1 cellular context compared by ENCODE assay signal in genomic region chr2:119476301-119477117, GRCh38.
TF ChIP-seq lines count a peak whose summit lies in the region.

No MANE protein-coding gene starts in this region.

TF ChIP-seq in K562, 482 proteins besides CTCF, POLR2A, EP300 and RAD21 (continued from another document and continues in another):
- TF ChIP-seq HINFP (tag; conservative IDR thresholded peaks at IDR 0.05; ENCODE audit: low read depth) (peak; percentile 75), U2AF2 (optimal IDR thresholded peaks at IDR 0.05; ENCODE audit: low read depth, low read length) (no peak), RFX5 (IDR thresholded peaks at IDR 0.05; ENCODE audit: low read depth, low read length) (no peak), RNF219 (CRISPR knock-in tag; IDR thresholded peaks at IDR 0.05) (no peak), ZNF253 (CRISPR knock-in tag; conservative IDR thresholded peaks at IDR 0.05) (no peak), ASH1L (IDR thresholded peaks at IDR 0.05; ENCODE audit: borderline replicate concordance, low read depth, partially characterized antibody) (no peak), PCBP1 (IDR thresholded peaks at IDR 0.05; ENCODE audit: low read depth, low read length, poor library complexity, severe bottlenecking) (no peak), SRF (CRISPR knock-in tag; IDR thresholded peaks at IDR 0.05) (peak in 1 of 2 experiments; percentile 37; a peak in 1 of 4 replicates), SFPQ (IDR thresholded peaks at IDR 0.05; ENCODE audit: low read depth, low read length) (no peak), ETV1 (tag; conservative IDR thresholded peaks at IDR 0.05; ENCODE audit: low read depth) (peak; percentile 46; the same call in 1 of the 2 replicates), PYGO2 (tag; IDR thresholded peaks at IDR 0.05) (no peak), VEZF1 (CRISPR knock-in tag; IDR thresholded peaks at IDR 0.05) (peak; percentile 13; the same call in 1 of the 2 replicates), ZBTB43 (CRISPR knock-in tag; IDR thresholded peaks at IDR 0.05) (no peak), ZNF354B (CRISPR knock-in tag; IDR thresholded peaks at IDR 0.05) (no peak), DEAF1 (CRISPR knock-in tag; IDR thresholded peaks at IDR 0.05) (peak; percentile 86), SREBF1 (IDR thresholded peaks at IDR 0.05; ENCODE audit: borderline replicate concordance, low read depth, low read length) (no peak), RNF2 (IDR thresholded peaks at IDR 0.05) (no peak), ZC3H11A (IDR thresholded peaks at IDR 0.05; ENCODE audit: low read depth, low read length) (no peak), RBM22 (IDR thresholded peaks at IDR 0.05; ENCODE audit: low read depth, low read length, poor library complexity, severe bottlenecking) (no peak), TAF1 (IDR thresholded peaks at IDR 0.05; ENCODE audit: control insufficient read depth, extremely low read depth, insufficient read depth, low read length, severe bottlenecking) (no peak), SRSF9 (IDR thresholded peaks at IDR 0.05; ENCODE audit: borderline replicate concordance, low read depth, low read length) (no peak), FIP1L1 (IDR thresholded peaks at IDR 0.05; ENCODE audit: low read depth, low read length, poor library complexity, severe bottlenecking) (no peak), AFF4 (CRISPR knock-in tag; IDR thresholded peaks at IDR 0.05) (no peak), USF1 (CRISPR knock-in tag; IDR thresholded peaks at IDR 0.05) (no peak), ZBTB34 (CRISPR knock-in tag; IDR thresholded peaks at IDR 0.05) (no peak), KAT2B (IDR thresholded peaks at IDR 0.05; ENCODE audit: low read depth, low read length) (no peak), ZNF224 (CRISPR knock-in tag; IDR thresholded peaks at IDR 0.05) (no peak), CBX2 (IDR thresholded peaks at IDR 0.05; ENCODE audit: insufficient read depth, low read length, poor library complexity, severe bottlenecking) (no peak), ZNF274 (IDR thresholded peaks at IDR 0.05; ENCODE audit: borderline replicate concordance, low read depth, low read length) (no peak), SAP30 (IDR thresholded peaks at IDR 0.05; ENCODE audit: borderline replicate concordance, insufficient read depth, low read depth, low read length, poor library complexity, severe bottlenecking) (no peak), STAG1 (CRISPR knock-in tag; IDR thresholded peaks at IDR 0.05; ENCODE audit: borderline replicate concordance) (peak; percentile 63; the same call in 1 of the 2 replicates), ZC3H4 (CRISPR knock-in tag; IDR thresholded peaks at IDR 0.05; ENCODE audit: borderline replicate concordance) (no peak), MYBL2 (IDR thresholded peaks at IDR 0.05; ENCODE audit: low read depth) (no peak), MYBL2 (CRISPR knock-in tag; IDR thresholded peaks at IDR 0.05; ENCODE audit: borderline replicate concordance) (no peak), E4F1 (CRISPR knock-in tag; IDR thresholded peaks at IDR 0.05; ENCODE audit: borderline replicate concordance) (no peak), ZC3H8 (IDR thresholded peaks at IDR 0.05) (no peak), HNRNPH1 (optimal IDR thresholded peaks at IDR 0.05; ENCODE audit: low read depth, low read length) (no peak), TEAD4 (IDR thresholded peaks at IDR 0.05; ENCODE audit: low read length) (no peak), TEAD4 (CRISPR knock-in tag; IDR thresholded peaks at IDR 0.05; ENCODE audit: borderline replicate concordance) (no peak)
